Comparison of ENCODE assay signal across 10 cellular contexts in genomic region chr12:89461190-89461589, GRCh38.
A peak's percentile ranks its signal among the peaks of the same experiment; 100 is the strongest.
DNase-seq lines count a peak whose midpoint lies in the region; ATAC-seq and TF ChIP-seq lines count a peak whose summit lies in the region.
"Had no signal": no experiment of that assay in that cellular context is flagged by ENCODE, and none has a peak within 500 bp of the region (broad histone marks: within the 10 kb centered on the region; RNA-seq: fewer than 3 reads in every experiment).

No MANE protein-coding gene starts in this region.

- H4K20me1 ChIP-seq in GM23248 (ENCODE audit: insufficient read depth) (no peaks in the 10 kb centered on the region), smooth muscle cell (ENCODE audit: low read depth) (no peaks in the 10 kb centered on the region)

- peak; percentile 47 for DNase-seq in GM23248
- DNase-seq in right cardiac atrium, result no peak
- DNase-seq in smooth muscle cell (lab: John Stamatoyannopoulos, UW; ENCODE audit: unreplicated experiment), result no peak
- no peak for DNase-seq in superior temporal gyrus (ENCODE audit: extremely low spot score)
- no peak for DNase-seq in NCI-H510A treated with DMSO at 0.1 percent for 48 hours (lab: John Stamatoyannopoulos, UW)
- no peak for DNase-seq in stimulated activated CD4-positive, alpha-beta T cell treated with anti-CD3 and anti-CD28 coated beads, Interleukin-4, amount 100 ng/mL, for 4 hours
- DNase-seq: activated T-cell treated with anti-CD3 and anti-CD28 coated beads, Interleukin-2, amount 50 U/mL, for 1 hour had no signal

- H3F3A ChIP-seq in GM23248 (ENCODE audit: insufficient read depth) (peaks cover 7% of the 10 kb centered on the region; the same call in 1 of the 2 replicates), smooth muscle cell (ENCODE audit: low read depth) (no peaks in the 10 kb centered on the region)

- H3K9me3 ChIP-seq in GM23248 (ENCODE audit: low read depth) (no peaks in the 10 kb centered on the region), right cardiac atrium (ENCODE audit: control insufficient read depth, low read length) (no peaks in the 10 kb centered on the region), smooth muscle cell (replicated peaks; ENCODE audit: low read depth) (no peaks in the 10 kb centered on the region)

- H3K9ac ChIP-seq in GM23248 (peak overlapping the region; percentile 29), smooth muscle cell (ENCODE audit: low read depth) (no peak overlapping the region)

- no peak for ATAC-seq in activated T-helper 17 cell treated with anti-CD3 and anti-CD28 coated beads, Interleukin-2, amount 50 U/mL, for 72 hours (replicated peaks)
- peak; percentile 34 to 63 for ATAC-seq in right cardiac atrium
- no peak for ATAC-seq in HG03378 (IDR thresholded peaks at IDR 0.05; ENCODE audit: unreplicated experiment)

- no peaks in the 10 kb centered on the region for H3K27me3 Mint-ChIP-seq in activated T-helper 17 cell treated with anti-CD3 and anti-CD28 coated beads, Interleukin-2, amount 50 U/mL, for 72 hours

- TF ChIP-seq CTCF in smooth muscle cell (IDR thresholded peaks at IDR 0.05; ENCODE audit: borderline replicate concordance, insufficient read depth, poor library complexity, severe bottlenecking), result no peak

- no peaks in the 10 kb centered on the region for H3K79me2 ChIP-seq in GM23248 (ENCODE audit: insufficient read depth)
- H3K79me2 ChIP-seq in smooth muscle cell (ENCODE audit: low read depth), result no peaks in the 10 kb centered on the region

- intact Hi-C loops in right cardiac atrium (cut with DNase I), result loop anchor here (2.0 to 10.0 kb wide), 4 partner anchors 296 to 440 kb away; no protein-coding TSS in a partner anchor

- H3K4me3 Mint-ChIP-seq in activated T-helper 17 cell treated with anti-CD3 and anti-CD28 coated beads, Interleukin-2, amount 50 U/mL, for 72 hours, result peak overlapping the region; percentile 57
- H3K4me3 Mint-ChIP-seq: mesothelial cell of epicardium had no signal

- H3K27ac ChIP-seq in GM23248, result peak overlapping the region; percentile 34
- peak overlapping the region; percentile 78 for H3K27ac ChIP-seq in right cardiac atrium (ENCODE audit: low read length)
- H3K27ac ChIP-seq in smooth muscle cell (ENCODE audit: low read depth), result no peak overlapping the region

- H3K36me3 Mint-ChIP-seq in activated T-helper 17 cell treated with anti-CD3 and anti-CD28 coated beads, Interleukin-2, amount 50 U/mL, for 72 hours (ENCODE audit: low read depth), result peaks cover 36% of the 10 kb centered on the region
- H3K36me3 Mint-ChIP-seq: mesothelial cell of epicardium had no signal

- H3K4me1 Mint-ChIP-seq in activated T-helper 17 cell treated with anti-CD3 and anti-CD28 coated beads, Interleukin-2, amount 50 U/mL, for 72 hours, result peaks cover 11% of the 10 kb centered on the region

- 59 to 67% methylated on average over 4 of the region's 4 CpGs for WGBS in GM23248 (ENCODE audit: low coverage in 1 of 2, low lambda C conversion rate in 2 of 2, missing lambda C conversion rate in 2 of 2), 2 experiments
- 45% methylated on average over 4 of the region's 4 CpGs for WGBS in right cardiac atrium
- WGBS in smooth muscle cell (ENCODE audit: low lambda C conversion rate), result 47% methylated on average over 4 of the region's 4 CpGs

- H3K36me3 ChIP-seq in GM23248 (ENCODE audit: low read depth) (no peaks in the 10 kb centered on the region), smooth muscle cell (ENCODE audit: low read depth) (no peaks in the 10 kb centered on the region)

- H3K4me3 ChIP-seq in GM23248, result peak overlapping the region; percentile 22
- H3K4me3 ChIP-seq in right cardiac atrium (ENCODE audit: low read length), result peak overlapping the region; percentile 34
- no peak overlapping the region for H3K4me3 ChIP-seq in smooth muscle cell

- H3K9me3 Mint-ChIP-seq in activated T-helper 17 cell treated with anti-CD3 and anti-CD28 coated beads, Interleukin-2, amount 50 U/mL, for 72 hours, result no peaks in the 10 kb centered on the region
- H3K9me3 Mint-ChIP-seq: mesothelial cell of epicardium had no signal

- H3K27ac Mint-ChIP-seq in activated T-helper 17 cell treated with anti-CD3 and anti-CD28 coated beads, Interleukin-2, amount 50 U/mL, for 72 hours, result peak overlapping the region; percentile 10
- H3K27ac Mint-ChIP-seq: mesothelial cell of epicardium had no signal

- no peaks in the 10 kb centered on the region for H3K9me2 ChIP-seq in GM23248 (ENCODE audit: insufficient read depth)

- H3K4me1 ChIP-seq in GM23248 (ENCODE audit: insufficient read depth) (peaks cover 15% of the 10 kb centered on the region), right cardiac atrium (ENCODE audit: control insufficient read depth, insufficient read depth, low read length) (no peaks in the 10 kb centered on the region), smooth muscle cell (ENCODE audit: low read depth) (peaks cover 20% of the 10 kb centered on the region)

- H2AFZ ChIP-seq in GM23248, result peak overlapping the region; percentile 66
- peak overlapping the region; percentile 62 for H2AFZ ChIP-seq in smooth muscle cell (ENCODE audit: low read depth)

- H3K27me3 ChIP-seq in GM23248 (replicated peaks; ENCODE audit: insufficient read depth) (no peaks in the 10 kb centered on the region), right cardiac atrium (ENCODE audit: control insufficient read depth, insufficient read depth) (no peaks in the 10 kb centered on the region), smooth muscle cell (ENCODE audit: low read depth) (no peaks in the 10 kb centered on the region)

- in situ Hi-C loops in GM23248 (cut with MboI), result no loop called here

- peak overlapping the region; percentile 55 for H3K4me2 ChIP-seq in GM23248 (ENCODE audit: unreplicated experiment)
- peak overlapping the region; percentile 67 for H3K4me2 ChIP-seq in smooth muscle cell

Comparison
In these comparisons a context has a peak if more than half of its experiments do, and no peak if none do; other contexts are left out.
1. ATAC-seq: peak in right cardiac atrium (2 of 2); none in activated T-helper 17 cell treated with anti-CD3 and anti-CD28 coated beads, Interleukin-2, amount 50 U/mL, for 72 hours (single experiment) and HG03378 (single experiment).